In the genomic region with DNA sequence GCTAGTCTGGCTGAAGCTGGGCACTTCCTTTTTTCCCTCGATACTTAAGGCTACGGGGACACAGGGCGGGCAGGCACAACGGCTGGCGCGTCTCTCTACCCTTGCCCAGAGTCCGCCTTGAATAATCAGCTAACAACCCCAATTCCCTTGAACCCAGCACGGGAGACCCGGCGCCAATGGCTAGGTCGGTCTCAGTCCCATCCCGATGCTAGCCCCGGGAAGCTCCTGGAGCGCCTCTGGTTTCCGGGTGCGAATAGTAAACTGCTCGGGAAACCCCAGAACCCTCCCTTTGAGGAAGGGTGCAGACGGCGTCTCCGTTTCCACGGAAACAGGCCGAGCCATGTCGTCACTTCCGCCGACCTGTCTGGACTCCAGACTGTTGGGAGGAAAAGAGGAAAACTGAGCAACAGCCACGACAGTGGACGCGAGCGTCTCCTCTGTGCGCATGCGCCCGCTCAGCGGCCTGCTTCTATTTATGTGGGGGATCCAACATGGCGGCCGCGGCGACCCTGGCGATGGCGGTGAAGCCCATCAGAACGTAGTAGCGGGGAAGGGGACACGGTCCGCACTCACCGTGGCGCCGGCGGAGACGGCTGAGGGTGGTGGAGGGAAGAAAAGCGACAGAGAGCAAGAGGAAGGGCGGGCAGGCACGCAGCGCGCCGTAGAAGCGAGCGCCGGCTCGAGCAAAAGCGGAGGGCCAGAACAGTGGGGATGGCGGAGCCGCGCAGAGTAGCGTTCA, we compare ENCODE assay signal across 1 cellular context.
A peak's percentile ranks its signal among the peaks of the same experiment; 100 is the strongest.
TF ChIP-seq lines count a peak whose summit lies in the region.

A gene (plus strand): TSS at position 464 of the 739 bp plus-strand sequence. CDS start 248 bp downstream, at position 712.

TF ChIP-seq in WTC11, 78 proteins besides CTCF, POLR2A, EP300 and RAD21 (continued from another document):
- TF ChIP-seq, protein P1, sequence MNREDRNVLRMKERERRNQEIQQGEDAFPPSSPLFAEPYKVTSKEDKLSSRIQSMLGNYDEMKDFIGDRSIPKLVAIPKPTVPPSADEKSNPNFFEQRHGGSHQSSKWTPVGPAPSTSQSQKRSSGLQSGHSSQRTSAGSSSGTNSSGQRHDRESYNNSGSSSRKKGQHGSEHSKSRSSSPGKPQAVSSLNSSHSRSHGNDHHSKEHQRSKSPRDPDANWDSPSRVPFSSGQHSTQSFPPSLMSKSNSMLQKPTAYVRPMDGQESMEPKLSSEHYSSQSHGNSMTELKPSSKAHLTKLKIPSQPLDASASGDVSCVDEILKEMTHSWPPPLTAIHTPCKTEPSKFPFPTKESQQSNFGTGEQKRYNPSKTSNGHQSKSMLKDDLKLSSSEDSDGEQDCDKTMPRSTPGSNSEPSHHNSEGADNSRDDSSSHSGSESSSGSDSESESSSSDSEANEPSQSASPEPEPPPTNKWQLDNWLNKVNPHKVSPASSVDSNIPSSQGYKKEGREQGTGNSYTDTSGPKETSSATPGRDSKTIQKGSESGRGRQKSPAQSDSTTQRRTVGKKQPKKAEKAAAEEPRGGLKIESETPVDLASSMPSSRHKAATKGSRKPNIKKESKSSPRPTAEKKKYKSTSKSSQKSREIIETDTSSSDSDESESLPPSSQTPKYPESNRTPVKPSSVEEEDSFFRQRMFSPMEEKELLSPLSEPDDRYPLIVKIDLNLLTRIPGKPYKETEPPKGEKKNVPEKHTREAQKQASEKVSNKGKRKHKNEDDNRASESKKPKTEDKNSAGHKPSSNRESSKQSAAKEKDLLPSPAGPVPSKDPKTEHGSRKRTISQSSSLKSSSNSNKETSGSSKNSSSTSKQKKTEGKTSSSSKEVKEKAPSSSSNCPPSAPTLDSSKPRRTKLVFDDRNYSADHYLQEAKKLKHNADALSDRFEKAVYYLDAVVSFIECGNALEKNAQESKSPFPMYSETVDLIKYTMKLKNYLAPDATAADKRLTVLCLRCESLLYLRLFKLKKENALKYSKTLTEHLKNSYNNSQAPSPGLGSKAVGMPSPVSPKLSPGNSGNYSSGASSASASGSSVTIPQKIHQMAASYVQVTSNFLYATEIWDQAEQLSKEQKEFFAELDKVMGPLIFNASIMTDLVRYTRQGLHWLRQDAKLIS (CRISPR knock-in tag; IDR thresholded peaks at IDR 0.05; ENCODE audit: borderline replicate concordance): 0 out of 2 replicates have a peak, but pooled peaks have one; percentile 64
- TF ChIP-seq GABPB1 (CRISPR knock-in tag; IDR thresholded peaks at IDR 0.05) (peak; percentile 61), MYBL2 (CRISPR knock-in tag; IDR thresholded peaks at IDR 0.05) (peak; percentile 58), ETV6 (CRISPR knock-in tag; IDR thresholded peaks at IDR 0.05) (peak; percentile 51), ZNF121 (CRISPR knock-in tag; IDR thresholded peaks at IDR 0.05) (no peak), FOXP1 (CRISPR knock-in tag; IDR thresholded peaks at IDR 0.05; ENCODE audit: borderline replicate concordance) (0 out of 2 replicates have a peak, but pooled peaks have one; percentile 57), FOXK1 (CRISPR knock-in tag; IDR thresholded peaks at IDR 0.05) (peak; percentile 98), RORB (CRISPR knock-in tag; IDR thresholded peaks at IDR 0.05) (no peak), ATF1 (CRISPR knock-in tag; IDR thresholded peaks at IDR 0.05) (no peak), OVOL2 (CRISPR knock-in tag; IDR thresholded peaks at IDR 0.05; ENCODE audit: borderline replicate concordance) (no peak), KAT7 (CRISPR knock-in tag; IDR thresholded peaks at IDR 0.05; ENCODE audit: borderline replicate concordance) (peak; percentile 88)
- TF ChIP-seq, protein P2, sequence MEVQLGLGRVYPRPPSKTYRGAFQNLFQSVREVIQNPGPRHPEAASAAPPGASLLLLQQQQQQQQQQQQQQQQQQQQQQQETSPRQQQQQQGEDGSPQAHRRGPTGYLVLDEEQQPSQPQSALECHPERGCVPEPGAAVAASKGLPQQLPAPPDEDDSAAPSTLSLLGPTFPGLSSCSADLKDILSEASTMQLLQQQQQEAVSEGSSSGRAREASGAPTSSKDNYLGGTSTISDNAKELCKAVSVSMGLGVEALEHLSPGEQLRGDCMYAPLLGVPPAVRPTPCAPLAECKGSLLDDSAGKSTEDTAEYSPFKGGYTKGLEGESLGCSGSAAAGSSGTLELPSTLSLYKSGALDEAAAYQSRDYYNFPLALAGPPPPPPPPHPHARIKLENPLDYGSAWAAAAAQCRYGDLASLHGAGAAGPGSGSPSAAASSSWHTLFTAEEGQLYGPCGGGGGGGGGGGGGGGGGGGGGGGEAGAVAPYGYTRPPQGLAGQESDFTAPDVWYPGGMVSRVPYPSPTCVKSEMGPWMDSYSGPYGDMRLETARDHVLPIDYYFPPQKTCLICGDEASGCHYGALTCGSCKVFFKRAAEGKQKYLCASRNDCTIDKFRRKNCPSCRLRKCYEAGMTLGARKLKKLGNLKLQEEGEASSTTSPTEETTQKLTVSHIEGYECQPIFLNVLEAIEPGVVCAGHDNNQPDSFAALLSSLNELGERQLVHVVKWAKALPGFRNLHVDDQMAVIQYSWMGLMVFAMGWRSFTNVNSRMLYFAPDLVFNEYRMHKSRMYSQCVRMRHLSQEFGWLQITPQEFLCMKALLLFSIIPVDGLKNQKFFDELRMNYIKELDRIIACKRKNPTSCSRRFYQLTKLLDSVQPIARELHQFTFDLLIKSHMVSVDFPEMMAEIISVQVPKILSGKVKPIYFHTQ (CRISPR knock-in tag; IDR thresholded peaks at IDR 0.05): no peak
- TF ChIP-seq, protein P3, sequence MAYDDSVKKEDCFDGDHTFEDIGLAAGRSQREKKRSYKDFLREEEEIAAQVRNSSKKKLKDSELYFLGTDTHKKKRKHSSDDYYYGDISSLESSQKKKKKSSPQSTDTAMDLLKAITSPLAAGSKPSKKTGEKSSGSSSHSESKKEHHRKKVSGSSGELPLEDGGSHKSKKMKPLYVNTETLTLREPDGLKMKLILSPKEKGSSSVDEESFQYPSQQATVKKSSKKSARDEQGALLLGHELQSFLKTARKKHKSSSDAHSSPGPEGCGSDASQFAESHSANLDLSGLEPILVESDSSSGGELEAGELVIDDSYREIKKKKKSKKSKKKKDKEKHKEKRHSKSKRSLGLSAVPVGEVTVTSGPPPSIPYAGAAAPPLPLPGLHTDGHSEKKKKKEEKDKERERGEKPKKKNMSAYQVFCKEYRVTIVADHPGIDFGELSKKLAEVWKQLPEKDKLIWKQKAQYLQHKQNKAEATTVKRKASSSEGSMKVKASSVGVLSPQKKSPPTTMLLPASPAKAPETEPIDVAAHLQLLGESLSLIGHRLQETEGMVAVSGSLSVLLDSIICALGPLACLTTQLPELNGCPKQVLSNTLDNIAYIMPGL (CRISPR knock-in tag; IDR thresholded peaks at IDR 0.05): peak; percentile 71; the same call in 1 of the 2 replicates
